ENCODE assay signal across 25 cellular contexts in genomic region chr5:41194339-41194738, GRCh38. TPM values are rescaled to one million over a fixed set of nuclear protein-coding genes. Genes with fewer than 3 reads are reported as not detected.
A peak's percentile ranks its signal among the peaks of the same experiment; 100 is the strongest.
DNase-seq lines count a peak whose midpoint lies in the region; TF ChIP-seq lines count a peak whose summit lies in the region.
"Had no signal": no experiment of that assay in that cellular context is flagged by ENCODE, and none has a peak within 500 bp of the region (broad histone marks: within the 10 kb centered on the region; RNA-seq: fewer than 3 reads in every experiment).

No MANE protein-coding gene starts in this region.

- H3K36me3 ChIP-seq in ACC112 (ENCODE audit: insufficient read depth, low read length) (no peaks in the 10 kb centered on the region), esophagus muscularis mucosa (no peaks in the 10 kb centered on the region), subcutaneous abdominal adipose tissue (ENCODE audit: control insufficient read depth in 5 of 5, insufficient read depth in 5 of 5, low read length in 5 of 5) (no peaks in the 10 kb centered on the region)
- H3K36me3 ChIP-seq: BE2C had no signal

- H3K79me2 ChIP-seq in ACC112 (ENCODE audit: control insufficient read depth, insufficient read depth, low read length, unreplicated experiment): no peaks in the 10 kb centered on the region

- H3K9me3 Mint-ChIP-seq in nephron: peaks cover 4% of the 10 kb centered on the region
- H3K9me3 Mint-ChIP-seq: activated naive CD8-positive, alpha-beta T cell treated with anti-CD3 and anti-CD28 coated beads, Interleukin-2, amount 50 U/mL, for 24 hours; activated T-cell treated with anti-CD3 and anti-CD28 coated beads, Interleukin-2, amount 50 U/mL, for 4 hours had no signal

- peak overlapping the region; percentile 43 for H2AFZ ChIP-seq in ACC112 (ENCODE audit: low read length, unreplicated experiment)

- intact Hi-C loops in esophagus muscularis mucosa (cut with DNase I): no loop called here

- peak overlapping the region; percentile 3; the same call in 1 of the 2 replicates for H3K4me3 ChIP-seq in ACC112 (ENCODE audit: low read depth, low read length)
- H3K4me3 ChIP-seq in esophagus muscularis mucosa: no peak overlapping the region
- no peak overlapping the region for H3K4me3 ChIP-seq in subcutaneous abdominal adipose tissue (ENCODE audit: low read depth in 1 of 5, low read length in 5 of 5)
- H3K4me3 ChIP-seq: testis had no signal

- no peaks in the 10 kb centered on the region for H3K9me3 ChIP-seq in esophagus muscularis mucosa
- peaks cover 0 to 2% (median 0%) of the 10 kb centered on the region in 5 donors for H3K9me3 ChIP-seq in subcutaneous abdominal adipose tissue (ENCODE audit: control insufficient read depth in 5 of 5, low read length in 5 of 5)
- H3K9me3 ChIP-seq: BE2C, testis had no signal

- H3K27ac ChIP-seq in ACC112 (ENCODE audit: low read depth, low read length) (peak overlapping the region; percentile 94), esophagus muscularis mucosa (replicated peaks in 1 of 4) (peak overlapping the region; percentile 46 to 56 (median 49)), subcutaneous abdominal adipose tissue (ENCODE audit: low read depth, low read length) (peak overlapping the region; percentile 52)

- H3K27me3 ChIP-seq in ACC112 (ENCODE audit: insufficient read depth, low read length) (no peaks in the 10 kb centered on the region), esophagus muscularis mucosa (no peaks in the 10 kb centered on the region), subcutaneous abdominal adipose tissue (ENCODE audit: control insufficient read depth in 5 of 5, insufficient read depth in 4 of 5, low read length in 5 of 5) (no peaks in the 10 kb centered on the region)
- H3K27me3 ChIP-seq: BE2C, testis had no signal

- 72% methylated on average over 3 of the region's 3 CpGs for WGBS in esophagus muscularis mucosa

- peak overlapping the region in 1 of 5 donors; percentile 17 for H3K9ac ChIP-seq in subcutaneous abdominal adipose tissue (ENCODE audit: low read length in 5 of 5)

- H3K27me3 Mint-ChIP-seq in nephron (ENCODE audit: low read depth): no peaks in the 10 kb centered on the region
- H3K27me3 Mint-ChIP-seq: activated naive CD8-positive, alpha-beta T cell treated with anti-CD3 and anti-CD28 coated beads, Interleukin-2, amount 50 U/mL, for 24 hours; CD8-positive, alpha-beta memory T cell; naive B cell had no signal

- no peak for TF ChIP-seq EP300 in esophagus muscularis mucosa (IDR thresholded peaks at IDR 0.05)

- no peak overlapping the region for H3K4me3 Mint-ChIP-seq in nephron
- H3K4me3 Mint-ChIP-seq: activated naive CD8-positive, alpha-beta T cell treated with anti-CD3 and anti-CD28 coated beads, Interleukin-2, amount 50 U/mL, for 24 hours; activated T-cell treated with anti-CD3 and anti-CD28 coated beads, Interleukin-2, amount 50 U/mL, for 4 hours; CD8-positive, alpha-beta memory T cell; naive B cell had no signal

- TF ChIP-seq POLR2A in esophagus muscularis mucosa (IDR thresholded peaks at IDR 0.05; ENCODE audit: low read depth): no peak

- peak overlapping the region; percentile 93 to 97 (median 93) for H3K27ac Mint-ChIP-seq in nephron
- H3K27ac Mint-ChIP-seq: activated naive CD8-positive, alpha-beta T cell treated with anti-CD3 and anti-CD28 coated beads, Interleukin-2, amount 50 U/mL, for 24 hours; CD8-positive, alpha-beta memory T cell; naive B cell had no signal

- DNase-seq in esophagus muscularis mucosa (ENCODE audit: extremely low spot score) (no peak), foreskin melanocyte (no peak), DMS153 treated with DMSO at 0.1 percent for 48 hours (lab: John Stamatoyannopoulos, UW; ENCODE audit: unreplicated experiment) (no peak), NCI-H526 (lab: John Stamatoyannopoulos, UW) (no peak), NCI-H2107 (lab: John Stamatoyannopoulos, UW) (no peak)
- DNase-seq: ACHN; activated CD4-positive, alpha-beta T cell treated with anti-CD3 and anti-CD28 coated beads for 4 hours; activated gamma-delta T cell treated with Interleukin-2 at 50 U/mL for 16 hours; activated naive CD8-positive, alpha-beta T cell treated with anti-CD3 and anti-CD28 coated beads, Interleukin-2, amount 50 U/mL, for 24 hours; activated T-cell treated with anti-CD3 and anti-CD28 coated beads, Interleukin-2, amount 50 U/mL, for 4 hours; CD8-positive, alpha-beta memory T cell; mesendoderm; naive B cell; NCI-H146; stimulated activated CD4-positive, alpha-beta T cell treated with anti-CD3 and anti-CD28 coated beads, Interleukin-12 subunit alpha, Interleukin-12 subunit beta, amount 100 ng/mL, for 4 hours; stimulated activated CD4-positive, alpha-beta T cell treated with anti-CD3 and anti-CD28 coated beads, Interleukin-4, amount 100 ng/mL, for 1 hour; T-helper 2 cell had no signal

- TF ChIP-seq CTCF in esophagus muscularis mucosa (IDR thresholded peaks at IDR 0.05): no peak
- no peak for TF ChIP-seq CTCF in nephron (IDR thresholded peaks at IDR 0.05; ENCODE audit: unreplicated experiment in 3 of 3)

- H3K36me3 Mint-ChIP-seq in nephron (ENCODE audit: low read depth): no peaks in the 10 kb centered on the region
- H3K36me3 Mint-ChIP-seq: CD8-positive, alpha-beta memory T cell; naive B cell had no signal

- peaks cover 43% of the 10 kb centered on the region for H3K4me1 ChIP-seq in ACC112 (ENCODE audit: control insufficient read depth, insufficient read depth, low read length, unreplicated experiment)
- H3K4me1 ChIP-seq in esophagus muscularis mucosa: peaks cover 0 to 24% (median 12%) of the 10 kb centered on the region in 4 donors
- peaks cover 2 to 17% (median 10%) of the 10 kb centered on the region in 5 donors for H3K4me1 ChIP-seq in subcutaneous abdominal adipose tissue (ENCODE audit: control insufficient read depth in 5 of 5, insufficient read depth in 5 of 5, low read length in 5 of 5)
- H3K4me1 ChIP-seq: testis had no signal

- H3K4me1 Mint-ChIP-seq in nephron: peaks cover 9% of the 10 kb centered on the region
- H3K4me1 Mint-ChIP-seq: activated naive CD8-positive, alpha-beta T cell treated with anti-CD3 and anti-CD28 coated beads, Interleukin-2, amount 50 U/mL, for 24 hours; CD8-positive, alpha-beta memory T cell; naive B cell had no signal

RNA-seq across cellular contexts. Expression of gene C6, which starts 19.0 kb away (rescaled TPM):
- 1 to 10 TPM; 1.7 to 6.3 (median 3.1) TPM for total RNA-seq in esophagus muscularis mucosa
- total RNA-seq: CD8-positive, alpha-beta memory T cell; endothelial cell of umbilical vein; LHCN-M2; OCI-LY7 had no signal
